In the genomic region with DNA sequence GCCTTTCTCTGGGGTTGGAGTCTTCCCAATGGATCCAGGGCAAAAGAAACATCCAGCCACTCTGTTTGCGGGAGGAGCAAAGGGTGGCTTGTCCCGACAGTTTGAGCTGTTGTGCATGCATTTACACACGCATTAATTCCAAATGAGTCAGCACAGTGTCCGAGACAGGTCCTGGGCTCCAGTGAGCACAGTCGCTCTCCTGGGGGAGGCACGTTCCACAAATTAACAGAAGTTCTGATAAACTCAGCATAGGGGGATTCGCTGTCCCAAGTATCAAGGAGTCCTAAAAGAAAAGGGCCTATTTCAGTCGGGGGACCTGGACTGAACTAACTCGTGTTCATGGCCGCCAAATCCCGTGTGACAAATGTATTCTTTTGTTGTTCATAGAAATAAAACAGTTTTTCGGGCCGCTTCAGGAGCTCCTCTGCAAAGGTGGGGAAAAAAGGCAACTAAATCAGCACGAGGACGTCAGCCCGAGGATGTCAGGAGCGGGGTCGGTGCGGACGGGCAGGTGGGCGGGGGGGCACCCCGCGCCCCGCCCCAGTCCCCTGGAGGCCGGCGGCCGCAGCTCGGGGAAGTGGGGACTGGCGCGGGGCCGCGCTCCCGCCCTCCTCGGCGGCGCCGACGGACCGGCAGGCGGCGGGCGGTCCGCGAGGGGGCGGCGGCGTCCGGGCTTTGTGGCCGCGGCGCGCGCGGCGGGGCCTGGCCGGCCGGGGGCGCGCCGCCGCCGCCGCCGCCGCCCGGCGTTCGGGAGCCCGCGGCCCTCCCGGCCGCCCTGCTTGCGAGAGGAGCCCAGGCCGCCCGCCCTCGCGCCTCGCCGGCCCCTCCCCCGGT, we compare ENCODE assay signal across 8 cellular contexts. TPM values are rescaled to one million over a fixed set of nuclear protein-coding genes. Genes with fewer than 3 reads are reported as not detected.
DNase-seq lines count a peak whose midpoint lies in the region; ATAC-seq and TF ChIP-seq lines count a peak whose summit lies in the region.

A gene with protein sequence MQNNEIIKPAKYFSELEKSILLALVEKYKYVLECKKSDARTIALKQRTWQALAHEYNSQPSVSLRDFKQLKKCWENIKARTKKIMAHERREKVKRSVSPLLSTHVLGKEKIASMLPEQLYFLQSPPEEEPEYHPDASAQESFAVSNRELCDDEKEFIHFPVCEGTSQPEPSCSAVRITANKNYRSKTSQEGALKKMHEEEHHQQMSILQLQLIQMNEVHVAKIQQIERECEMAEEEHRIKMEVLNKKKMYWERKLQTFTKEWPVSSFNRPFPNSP (plus strand): TSS at position 612 of the 834 bp plus-strand sequence. CDS start 14,796 bp downstream, outside the sequence.

- H3K4me2 ChIP-seq in DND-41 (ENCODE audit: insufficient read depth, low read length) = peak within 1 kb of the TSS; percentile 77

- H3K4me1 ChIP-seq in DND-41 (ENCODE audit: insufficient read depth, low read length) = peaks cover 13% of the 10 kb centered on the region
- H3K4me1 ChIP-seq in ovary (ENCODE audit: insufficient read depth) = peaks cover 6% of the 10 kb centered on the region
- H3K4me1 ChIP-seq in upper lobe of left lung = peaks cover 14 to 30% (median 24%) of the 10 kb centered on the region in 4 donors

- no peaks in the 10 kb centered on the region for H3K79me2 ChIP-seq in DND-41 (ENCODE audit: insufficient read depth, low read length)

- TF ChIP-seq EP300 in ovary (IDR thresholded peaks at IDR 0.05) (no peak), upper lobe of left lung (IDR thresholded peaks at IDR 0.05) (no peak)

- ATAC-seq in DND-41 (ENCODE audit: insufficient read depth, low read depth) = peak; percentile 79
- ATAC-seq in GM21528 (IDR thresholded peaks at IDR 0.05; ENCODE audit: low FRiP score, unreplicated experiment) = peak; percentile 80
- ATAC-seq in Right ventricle myocardium inferior = peak; percentile 85
- ATAC-seq in upper lobe of left lung (ENCODE audit: low FRiP score in 2 of 2) = peak; percentile 82 to 87

- H3K36me3 ChIP-seq in DND-41 (ENCODE audit: insufficient read depth, low read length) (no peaks in the 10 kb centered on the region), ovary (no peaks in the 10 kb centered on the region), upper lobe of left lung (no peaks in the 10 kb centered on the region)

- H3K27ac ChIP-seq in DND-41 (ENCODE audit: low read length) = no peak within 1 kb of the TSS
- peak within 1 kb of the TSS; percentile 75 to 93 for H3K27ac ChIP-seq in ovary
- H3K27ac ChIP-seq in upper lobe of left lung = peak within 1 kb of the TSS; percentile 81 to 93 (median 88)

- 0 to 1% (median 1%) methylated on average over 21 to 80 of the region's 80 CpGs for WGBS in ovary, 3 donors
- 1% methylated on average over 13 to 27 of the region's 80 CpGs for WGBS in upper lobe of left lung, 2 donors

- no peaks in the 10 kb centered on the region for H4K20me1 ChIP-seq in DND-41 (ENCODE audit: insufficient read depth, low read length)

- peak within 1 kb of the TSS; percentile 35; the same call in 1 of the 2 replicates for H3K9ac ChIP-seq in DND-41 (ENCODE audit: low read depth, low read length)

- DNase-seq in DND-41 (peak; percentile 21), HuH-7 (ENCODE audit: low spot score) (peak; percentile 70), SK-MEL-5 (ENCODE audit: low read depth, low spot score) (peak; percentile 52), Right ventricle myocardium inferior (ENCODE audit: missing footprints) (peak; percentile 77), ovary (peak; percentile 52 to 77 (median 68)), upper lobe of left lung (peak; percentile 76 to 95)
- peak; percentile 7 for DNase-seq in activated naive CD8-positive, alpha-beta T cell treated with anti-CD3 and anti-CD28 coated beads, Interleukin-2, amount 50 U/mL, for 16 hours (ENCODE audit: low read depth, low spot score)

- in situ Hi-C loops in SK-MEL-5 (cut with HindIII; ENCODE audit: low pct_unique_long_range_greater_than_20kb, low sequenced_read_pairs) = no loop called here

- intact Hi-C loops in Right ventricle myocardium inferior (cut with DNase I) (loop anchor here (5.0 kb wide), 1 partner anchor 74 kb away; a partner anchor contains a TSS), ovary (cut with DNase I) (no loop called here)

- H2AFZ ChIP-seq in DND-41 (ENCODE audit: low read depth, low read length) = peak within 1 kb of the TSS; percentile 55

- H3K4me3 ChIP-seq in DND-41 (ENCODE audit: low read depth in 1 of 2, low read length in 2 of 2) (peak within 1 kb of the TSS in 1 of 2 experiments; percentile 60; a peak in 2 of 4 replicates), ovary (peak within 1 kb of the TSS; percentile 73), upper lobe of left lung (peak within 1 kb of the TSS; percentile 87 to 94 (median 92))

- TF ChIP-seq CTCF in DND-41 (IDR thresholded peaks at IDR 0.05; ENCODE audit: borderline replicate concordance, extremely low read depth, low read length, poor library complexity, severe bottlenecking) = no peak
- peak in 2 of 3 donors; percentile 25 to 52 for TF ChIP-seq CTCF in ovary (IDR thresholded peaks at IDR 0.05)
- TF ChIP-seq CTCF in upper lobe of left lung (IDR thresholded peaks at IDR 0.05) = peak; percentile 21 to 72 (median 54)

- H3K27me3 ChIP-seq in DND-41 (ENCODE audit: insufficient read depth, low read length, poor library complexity) (peaks cover 32% of the 10 kb centered on the region), ovary (no peaks in the 10 kb centered on the region), upper lobe of left lung (no peaks in the 10 kb centered on the region)

- no peaks in the 10 kb centered on the region for H3K9me3 ChIP-seq in DND-41 (ENCODE audit: insufficient read depth, low read length, severe bottlenecking)
- H3K9me3 ChIP-seq in ovary = no peaks in the 10 kb centered on the region
- no peaks in the 10 kb centered on the region for H3K9me3 ChIP-seq in upper lobe of left lung

- TF ChIP-seq POLR2A in ovary (IDR thresholded peaks at IDR 0.05) (peak; percentile 13), upper lobe of left lung (IDR thresholded peaks at IDR 0.05) (peak in 2 of 4 donors; percentile 19 to 38)

RNA-seq across cellular contexts. Expression of the gene that starts here (rescaled TPM):
- total RNA-seq in SK-MEL-5 (2014; rRNA removed; shearing (Covaris generic)) = 101 and 103 TPM in 2 replicates
- 70.2 and 87.0 TPM in 2 replicates for polyA plus RNA-seq in SK-MEL-5 (2015; cell fraction: cytosol; rRNA removed)
- polyA plus RNA-seq in SK-MEL-5 (2015; cell fraction: nucleus; rRNA removed) = 24.8 and 30.7 TPM in 2 replicates
- total RNA-seq in Right ventricle myocardium inferior (18.6 TPM), ovary (10 to 100 TPM in 6 of 7 donors, 1 to 10 TPM in 1; 8.1 to 16.1 (median 14.7) TPM), upper lobe of left lung (10 to 100 TPM; 13.6 to 28.3 (median 23.0) TPM)
- 10 to 100 TPM; 11.3 to 14.9 TPM for polyA plus RNA-seq in ovary

Comparison
In these comparisons a context has a peak if more than half of its experiments do, and no peak if none do; other contexts are left out.
1. DNase-seq: peak in every context shown above with its lines; median percentile 86 in upper lobe of left lung; 77 in Right ventricle myocardium inferior; 70 in HuH-7; 68 in ovary; 52 in SK-MEL-5; 21 in DND-41; 7 in activated naive CD8-positive, alpha-beta T cell treated with anti-CD3 and anti-CD28 coated beads, Interleukin-2, amount 50 U/mL, for 16 hours.